Comparison of ENCODE assay signal across 24 cellular contexts in the genomic region with DNA sequence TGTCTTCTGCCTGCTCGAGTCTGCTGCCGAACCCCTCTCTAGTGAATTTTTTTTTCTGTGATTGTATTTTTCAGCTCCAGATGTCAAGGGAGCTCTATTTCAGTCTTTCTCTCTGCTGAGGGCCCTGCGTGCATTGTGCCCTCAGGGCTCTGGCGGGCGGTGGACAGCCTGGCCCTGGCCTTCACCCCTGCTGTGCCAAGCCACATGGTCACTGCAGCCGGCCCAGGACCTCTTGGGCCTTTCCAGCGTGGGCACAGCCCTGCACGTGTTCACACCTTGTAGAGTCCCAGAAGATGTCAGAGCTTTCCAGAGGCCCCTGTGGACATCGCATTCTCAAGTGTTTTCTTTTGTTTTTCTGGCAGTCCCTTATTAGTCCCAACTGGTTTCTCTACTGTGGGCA. TPM values are rescaled to one million over a fixed set of nuclear protein-coding genes. Genes with fewer than 3 reads are reported as not detected.
A peak's percentile ranks its signal among the peaks of the same experiment; 100 is the strongest.
DNase-seq lines count a peak whose midpoint lies in the region; ATAC-seq, FAIRE-seq and TF ChIP-seq lines count a peak whose summit lies in the region.
"Had no signal": no experiment of that assay in that cellular context is flagged by ENCODE, and none has a peak within 500 bp of the region (broad histone marks: within the 10 kb centered on the region; RNA-seq: fewer than 3 reads in every experiment).

No MANE protein-coding gene starts in this region.

- peak overlapping the region; percentile 55 for H2AK9ac ChIP-seq in IMR-90 (replicated peaks; ENCODE audit: low read depth, low read length, poor library complexity)

- BruUV-seq in IMR-90 (replicated peaks; lab: Mats Ljungman, UMichigan) (no TSS peak), HepG2 (replicated peaks; lab: Mats Ljungman, UMichigan) (no TSS peak)

- H3K4me3 ChIP-seq in IMR-90 (ENCODE audit: insufficient read depth, low read depth, low read length), result no peak overlapping the region
- no peak overlapping the region for H3K4me3 ChIP-seq in HepG2 (replicated peaks in 1 of 3; ENCODE audit: insufficient read depth in 1 of 3, low read depth in 2 of 3, low read length in 3 of 3)
- no peak overlapping the region for H3K4me3 ChIP-seq in gastrocnemius medialis
- H3K4me3 ChIP-seq: GM12878 had no signal

- H2BK120ac ChIP-seq in IMR-90 (ENCODE audit: low read depth, low read length), result no peak overlapping the region

- H3K36me3 ChIP-seq in IMR-90 (ENCODE audit: control insufficient read depth, insufficient read depth, low read length), result peaks cover 12% of the 10 kb centered on the region
- peaks cover 5 to 11% of the 10 kb centered on the region in 2 experiments; a peak in 4 of 5 replicates for H3K36me3 ChIP-seq in HepG2 (replicated peaks in 1 of 2; ENCODE audit: control insufficient read depth in 1 of 2, insufficient read depth in 2 of 2, low read length in 2 of 2)
- peaks cover 5 to 39% of the 10 kb centered on the region in 2 donors for H3K36me3 ChIP-seq in gastrocnemius medialis

- H4K91ac ChIP-seq in IMR-90 (ENCODE audit: insufficient read depth, low read depth, low read length), result no peak overlapping the region

- FAIRE-seq in HepG2 (lab: Jason Lieb, UNC), result no peak
- no peak for FAIRE-seq in GM12892 (lab: Jason Lieb, UNC)
- FAIRE-seq: GM12878 had no signal

- H3K4me1 ChIP-seq in IMR-90 (ENCODE audit: control insufficient read depth, insufficient read depth, low read length) (no peaks in the 10 kb centered on the region), HepG2 (ENCODE audit: insufficient read depth, low read length) (no peaks in the 10 kb centered on the region), gastrocnemius medialis (peaks cover 38 to 52% of the 10 kb centered on the region in 2 donors)

- peaks cover 3% of the 10 kb centered on the region; the same call in 1 of the 2 replicates for H3K9me1 ChIP-seq in IMR-90 (ENCODE audit: insufficient read depth, low read length)

- WGBS in IMR-90 (ENCODE audit: extremely low coverage in 2 of 2, insufficient read length in 1 of 2), 2 experiments, result 100% methylated on average over 3 of the region's 9 CpGs; no CpG with 5 or more reads in 1 of the 2 experiments
- 97% methylated on average over 9 of the region's 9 CpGs for WGBS in HepG2 (ENCODE audit: low lambda C conversion rate)

- H3K4me2 ChIP-seq in IMR-90 (ENCODE audit: low read depth, low read length) (no peak overlapping the region), HepG2 (ENCODE audit: low read depth, low read length) (no peak overlapping the region)

- peak; percentile 4 for DNase-seq in NCI-H2171 treated with DMSO at 0.1 percent for 48 hours (lab: John Stamatoyannopoulos, UW)
- DNase-seq in NCI-H2171 (lab: John Stamatoyannopoulos, UW), result no peak
- DNase-seq in IMR-90, result no peak
- no peak for DNase-seq in HepG2 (ENCODE audit: low spot score)
- peak in 1 of 2 donors; percentile 63 for DNase-seq in gastrocnemius medialis
- no peak for DNase-seq in GM12892 (ENCODE audit: insufficient read length)
- no peak for DNase-seq in activated naive CD4-positive, alpha-beta T cell treated with anti-CD3 and anti-CD28 coated beads, Interleukin-2, amount 50 U/mL, for 16 hours
- DNase-seq: AML-193; C1 segment of cervical spinal cord; DMS79 treated with DMSO at 0.1 percent for 48 hours; GOT3; KG1; NCI-H1092 treated with DMSO at 0.1 percent for 48 hours; NCI-H1436 treated with DMSO at 0.1 percent for 48 hours; NCI-H1930; NCI-H345; NCI-H524; NCI-H774; NK-92 treated with Interleukin-12 subunit alpha and Interleukin-12 subunit beta, amount 100 ng/mL, for 24 hours had no signal

- H3K4ac ChIP-seq in IMR-90 (ENCODE audit: low read depth, low read length), result no peak overlapping the region

- no peak overlapping the region for H3K27ac ChIP-seq in IMR-90 (ENCODE audit: insufficient read depth, low read length)
- no peak overlapping the region for H3K27ac ChIP-seq in HepG2 (ENCODE audit: extremely low read length, insufficient read depth, low read length)
- H3K27ac ChIP-seq in gastrocnemius medialis, result peak overlapping the region; percentile 97 to 99 (median 98)
- H3K27ac ChIP-seq: 22Rv1, RWPE1 had no signal

- no peak overlapping the region for H3K9ac ChIP-seq in IMR-90 (ENCODE audit: low read depth, low read length)
- no peak overlapping the region for H3K9ac ChIP-seq in HepG2 (ENCODE audit: insufficient read depth, low read depth, low read length)

- no peak overlapping the region for H4K5ac ChIP-seq in IMR-90 (ENCODE audit: low read depth, low read length)

- H3K79me2 ChIP-seq in HepG2 (ENCODE audit: insufficient read depth, low read length), result peaks cover 9% of the 10 kb centered on the region

- no peak overlapping the region for H4K8ac ChIP-seq in IMR-90 (ENCODE audit: low read depth in 2 of 2, low read length in 2 of 2)

- in situ Hi-C loops in IMR-90 (cut with MboI; ENCODE audit: low sequenced_read_pairs) (no loop called here), HepG2 (cut with HindIII; ENCODE audit: extremely low pct_ligation_motif_present, low pct_unique_long_range_greater_than_20kb) (no loop called here), gastrocnemius medialis (cut with MboI; ENCODE audit: low sequenced_read_pairs in 4 of 4) (no loop called here)

- TF ChIP-seq CTCF in IMR-90 (conservative IDR thresholded peaks at IDR 0.05; ENCODE audit: low read depth, low read length) (no peak), HepG2 (CRISPR knock-in tag; IDR thresholded peaks at IDR 0.05) (no peak), gastrocnemius medialis (IDR thresholded peaks at IDR 0.05 in 4 of 5, conservative IDR thresholded peaks at IDR 0.05 in 1 of 5) (no peak)

- H3K9me3 ChIP-seq in IMR-90 (ENCODE audit: control insufficient read depth, insufficient read depth, low read length) (no peaks in the 10 kb centered on the region; the same call in 1 of the 2 replicates), HepG2 (ENCODE audit: low read length) (no peaks in the 10 kb centered on the region), gastrocnemius medialis (no peaks in the 10 kb centered on the region)

- ATAC-seq in IMR-90 (ENCODE audit: low read depth) (no peak), HepG2 (no peak), gastrocnemius medialis (no peak), HG03039 (IDR thresholded peaks at IDR 0.05; ENCODE audit: unreplicated experiment) (no peak)
- ATAC-seq: GM12878, SK-N-SH treated with all-trans-retinoic acid at 6 μM for 48 hours had no signal

- no peak overlapping the region for H3K18ac ChIP-seq in IMR-90 (ENCODE audit: low read depth, low read length)

- no peaks in the 10 kb centered on the region for H3K27me3 ChIP-seq in IMR-90 (ENCODE audit: control insufficient read depth, insufficient read depth, low read length)
- no peaks in the 10 kb centered on the region for H3K27me3 ChIP-seq in HepG2 (ENCODE audit: control insufficient read depth in 1 of 2, insufficient read depth in 2 of 2, low read length in 2 of 2)
- no peaks in the 10 kb centered on the region for H3K27me3 ChIP-seq in gastrocnemius medialis

- intact Hi-C loops in IMR-90 (cut with micrococcal nuclease) (no loop called here), HepG2 (cut with micrococcal nuclease; ENCODE audit: unreplicated experiment) (no loop called here), gastrocnemius medialis (cut with DNase I; ENCODE audit: low total_unique reads) (no loop called here)

- TF ChIP-seq POLR2A in IMR-90 (IDR thresholded peaks at IDR 0.05; ENCODE audit: low read depth, low read length) (no peak), HepG2 (IDR thresholded peaks at IDR 0.05; ENCODE audit: insufficient read depth in 1 of 2, low read depth in 2 of 2, low read length in 2 of 2) (no peak), gastrocnemius medialis (IDR thresholded peaks at IDR 0.05) (peak in 1 of 2 donors; percentile 27), GM12892 (IDR thresholded peaks at IDR 0.05; ENCODE audit: low read depth, low read length) (no peak)

- H4K20me1 ChIP-seq in IMR-90 (ENCODE audit: insufficient read depth, low read length) (peaks cover 18% of the 10 kb centered on the region), HepG2 (ENCODE audit: insufficient read depth, low read length) (no peaks in the 10 kb centered on the region)

- H2AK5ac ChIP-seq in IMR-90 (ENCODE audit: low read depth, low read length), result no peak overlapping the region

- H3K14ac ChIP-seq in IMR-90 (replicated peaks; ENCODE audit: low read depth, low read length), result no peak overlapping the region

- no peak overlapping the region for H3K56ac ChIP-seq in IMR-90 (ENCODE audit: extremely low read depth, insufficient read depth, low read length)

- TF ChIP-seq RAD21 in IMR-90 (IDR thresholded peaks at IDR 0.05; ENCODE audit: low read length), result no peak
- TF ChIP-seq RAD21 in HepG2 (CRISPR knock-in tag; IDR thresholded peaks at IDR 0.05), result no peak

- POLR2A ChIA-PET in IMR-90 (lab: Charles Lee; ENCODE audit: unreplicated experiment), result no interaction called here
- POLR2A ChIA-PET in HepG2 (lab: Yijun Ruan, JAX), result no interaction called here

- dilution Hi-C loops in IMR-90 (cut with HindIII; ENCODE audit: low sequenced_read_pairs, unreplicated experiment), result no loop called here

- CTCF ChIA-PET in IMR-90 (lab: Yijun Ruan, JAX) (no interaction called here), HepG2 (lab: Yijun Ruan, JAX; ENCODE audit: low intra/inter-chr PET ratio, low total read pairs) (no interaction called here)

- H3K79me1 ChIP-seq in IMR-90 (ENCODE audit: low read depth in 1 of 2, low read length in 2 of 2), result peaks cover 32 to 66% of the 10 kb centered on the region in 2 experiments

- no peak overlapping the region for H2BK5ac ChIP-seq in IMR-90 (ENCODE audit: low read depth, low read length, poor library complexity, severe bottlenecking)

- H3K23ac ChIP-seq in IMR-90 (ENCODE audit: low read depth, low read length), result no peak overlapping the region

- no peak overlapping the region for H2AFZ ChIP-seq in IMR-90 (replicated peaks; ENCODE audit: low read length, poor library complexity)
- no peak overlapping the region for H2AFZ ChIP-seq in HepG2 (ENCODE audit: low read length)

- H2BK15ac ChIP-seq in IMR-90 (ENCODE audit: low read depth, low read length), result no peak overlapping the region

- no peak for TF ChIP-seq EP300 in HepG2 (IDR thresholded peaks at IDR 0.05; ENCODE audit: low read depth in 2 of 2, low read length in 2 of 2)
- no peak for TF ChIP-seq EP300 in HepG2 (CRISPR knock-in tag; IDR thresholded peaks at IDR 0.05; ENCODE audit: borderline replicate concordance)

- H2BK20ac ChIP-seq in IMR-90 (ENCODE audit: low read depth, low read length), result no peak overlapping the region

RNA-seq across cellular contexts. Expression of a gene that starts 55.7 kb away (rescaled TPM):
- total RNA-seq in IMR-90 (2012; rRNA removed) (10.0 and 14.2 TPM in 2 replicates), HepG2 (2016; rRNA removed; fragmentation: Illumina TruSeq; extraction: Trizol) (12.2 and 12.4 TPM in 2 replicates), gastrocnemius medialis (100 to 1,000 TPM; 200 to 431 (median 290) TPM)
- polyA plus RNA-seq in IMR-90 (2012; rRNA removed) (19.4 and 19.5 TPM in 2 replicates), HepG2 (2011; rRNA removed) (5.6 and 7.4 TPM in 2 replicates)
- polyA plus RNA-seq in IMR-90 (2012; cell fraction: cytosol; rRNA removed), result 7.2 and 7.8 TPM in 2 replicates
- 49.9 and 70.7 TPM in 2 replicates for polyA plus RNA-seq in IMR-90 (2012; cell fraction: nucleus; rRNA removed; ENCODE audit: low replicate concordance)
- 11.8 and 13.7 TPM in 2 replicates for total RNA-seq in HepG2 (2016; cell fraction: cytosol; rRNA removed; fragmentation: Illumina TruSeq; extraction: Trizol; ENCODE audit: low read depth)
- total RNA-seq in HepG2 (2016; cell fraction: insoluble cytoplasmic fraction; rRNA removed; fragmentation: Illumina TruSeq; extraction: Trizol), result 9.9 and 13.1 TPM in 2 replicates
- 6.9 and 8.5 TPM in 2 replicates for total RNA-seq in HepG2 (2016; cell fraction: membrane; rRNA removed; fragmentation: Illumina TruSeq; extraction: Trizol)
- 24.8 and 28.6 TPM in 2 replicates for total RNA-seq in HepG2 (2016; cell fraction: nucleus; rRNA removed; fragmentation: Illumina TruSeq; extraction: Trizol)
- 2.5 and 3.7 TPM in 2 replicates for polyA plus RNA-seq in HepG2 (2011; cell fraction: cytosol; rRNA removed)
- polyA plus RNA-seq in HepG2 (2011; cell fraction: nucleus; rRNA removed), result 25.9 and 37.1 TPM in 2 replicates
- polyA plus RNA-seq in HepG2 (2012), result 6.5 and 6.9 TPM in 2 replicates
- 1.0 and 1.4 TPM in 2 replicates for polyA plus RNA-seq in HepG2 (2016; cell fraction: cytosol; fragmentation: Illumina TruSeq; extraction: Trizol; ENCODE audit: low read depth)
- polyA plus RNA-seq in HepG2 (2016; cell fraction: insoluble cytoplasmic fraction; fragmentation: Illumina TruSeq; extraction: Trizol; ENCODE audit: low read depth), result 8.8 and 9.4 TPM in 2 replicates
- 1.3 and 2.7 TPM in 2 replicates for polyA plus RNA-seq in HepG2 (2016; cell fraction: membrane; fragmentation: Illumina TruSeq; extraction: Trizol; ENCODE audit: low read depth)
- 46.6 and 55.1 TPM in 2 replicates for polyA plus RNA-seq in HepG2 (2016; cell fraction: nucleus; fragmentation: Illumina TruSeq; extraction: Trizol; ENCODE audit: insufficient read depth, low read depth)
- polyA minus RNA-seq in HepG2 (2011; rRNA and poly(A)+ RNA removed; ENCODE audit: low replicate concordance), result 31.0 and 75.2 TPM in 2 replicates
- 4.6 and 7.0 TPM in 2 replicates for polyA minus RNA-seq in HepG2 (2011; cell fraction: cytosol; rRNA and poly(A)+ RNA removed)
- 17.2 and 19.3 TPM in 2 replicates for polyA minus RNA-seq in HepG2 (2011; cell fraction: nucleus; rRNA and poly(A)+ RNA removed)
- polyA plus RNA-seq in GM12892 (2012; ENCODE audit: missing spikeins), result 22.6 TPM

RNA-seq across cellular contexts. Expression of a gene that starts 56.0 kb away (rescaled TPM):
- total RNA-seq in IMR-90 (2012; rRNA removed) (2.5 and 2.7 TPM in 2 replicates), HepG2 (2016; rRNA removed; fragmentation: Illumina TruSeq; extraction: Trizol) (3.3 and 6.8 TPM in 2 replicates), gastrocnemius medialis (1 to 10 TPM in 1 of 4 donors, under 1 TPM in 3; 0.44 to 1.6 (median 0.74) TPM)
- polyA plus RNA-seq in IMR-90 (2012; rRNA removed) (5.3 and 6.2 TPM in 2 replicates), HepG2 (2011; rRNA removed) (3.2 and 3.5 TPM in 2 replicates)
- polyA plus RNA-seq in IMR-90 (2012; cell fraction: cytosol; rRNA removed), result 2.8 and 3.1 TPM in 2 replicates
- polyA plus RNA-seq in IMR-90 (2012; cell fraction: nucleus; rRNA removed; ENCODE audit: low replicate concordance), result 20.8 and 32.3 TPM in 2 replicates
- total RNA-seq in HepG2 (2016; cell fraction: cytosol; rRNA removed; fragmentation: Illumina TruSeq; extraction: Trizol; ENCODE audit: low read depth), result 5.2 and 5.5 TPM in 2 replicates
- total RNA-seq in HepG2 (2016; cell fraction: insoluble cytoplasmic fraction; rRNA removed; fragmentation: Illumina TruSeq; extraction: Trizol), result 2.2 and 7.3 TPM in 2 replicates
- total RNA-seq in HepG2 (2016; cell fraction: membrane; rRNA removed; fragmentation: Illumina TruSeq; extraction: Trizol), result 4.4 and 5.0 TPM in 2 replicates
- total RNA-seq in HepG2 (2016; cell fraction: nucleus; rRNA removed; fragmentation: Illumina TruSeq; extraction: Trizol), result 7.9 and 14.5 TPM in 2 replicates
- 0.99 and 1.6 TPM in 2 replicates for polyA plus RNA-seq in HepG2 (2011; cell fraction: cytosol; rRNA removed)
- 17.6 and 27.7 TPM in 2 replicates for polyA plus RNA-seq in HepG2 (2011; cell fraction: nucleus; rRNA removed)
- polyA plus RNA-seq in HepG2 (2012), result 1.3 and 2.8 TPM in 2 replicates
- 0.69 and 0.97 TPM in 2 replicates for polyA plus RNA-seq in HepG2 (2016; cell fraction: cytosol; fragmentation: Illumina TruSeq; extraction: Trizol; ENCODE audit: low read depth)
- polyA plus RNA-seq in HepG2 (2016; cell fraction: insoluble cytoplasmic fraction; fragmentation: Illumina TruSeq; extraction: Trizol; ENCODE audit: low read depth), result 1.4 and 2.3 TPM in 2 replicates
- polyA plus RNA-seq in HepG2 (2016; cell fraction: membrane; fragmentation: Illumina TruSeq; extraction: Trizol; ENCODE audit: low read depth), result 1.4 and 1.5 TPM in 2 replicates
- polyA plus RNA-seq in HepG2 (2016; cell fraction: nucleus; fragmentation: Illumina TruSeq; extraction: Trizol; ENCODE audit: insufficient read depth, low read depth), result 19.1 and 20.8 TPM in 2 replicates
- polyA minus RNA-seq in HepG2 (2011; rRNA and poly(A)+ RNA removed; ENCODE audit: low replicate concordance), result 12.3 and 40.6 TPM in 2 replicates
- 2.3 and 2.5 TPM in 2 replicates for polyA minus RNA-seq in HepG2 (2011; cell fraction: cytosol; rRNA and poly(A)+ RNA removed)
- polyA minus RNA-seq in HepG2 (2011; cell fraction: nucleus; rRNA and poly(A)+ RNA removed), result 11.2 and 15.3 TPM in 2 replicates
- polyA plus RNA-seq in GM12892 (2012; ENCODE audit: missing spikeins), result 7.1 TPM

Comparison
In these comparisons a context has a peak if more than half of its experiments do, and no peak if none do; other contexts are left out.
1. H3K27ac ChIP-seq: peak in gastrocnemius medialis (4 of 4); none in IMR-90 (single experiment) and HepG2 (single experiment).
2. RNA of a gene that starts 55.7 kb away (total RNA-seq): 200 to 431 TPM in gastrocnemius medialis; 6.9 to 28.6 TPM in HepG2 and 10.0 to 14.2 TPM in IMR-90; every median in the first group is over 4 times any median in the second.